In genomic region chr2:120341977-120342376, GRCh38 we compare ENCODE assay signal across 28 cellular contexts. TPM values are rescaled to one million over a fixed set of nuclear protein-coding genes. Genes with fewer than 3 reads are reported as not detected.
DNase-seq lines count a peak whose midpoint lies in the region; ATAC-seq, FAIRE-seq and TF ChIP-seq lines count a peak whose summit lies in the region.
"Had no signal": no experiment of that assay in that cellular context is flagged by ENCODE, and none has a peak within 500 bp of the region (broad histone marks: within the 10 kb centered on the region; RNA-seq: fewer than 3 reads in every experiment).

No MANE protein-coding gene starts in this region.

- H3K18ac ChIP-seq in H1 (ENCODE audit: extremely low read depth, low read length): no peak overlapping the region

- H3K9ac ChIP-seq in H1 (replicated peaks in 1 of 4; ENCODE audit: extremely low read depth in 1 of 4, low read depth in 3 of 4, low read length in 3 of 4): no peak overlapping the region
- H3K9ac ChIP-seq: BLaER1, SK-N-SH had no signal

- no peak overlapping the region for H2BK15ac ChIP-seq in H1 (ENCODE audit: low read length)

- no peak overlapping the region for H3K4me3 ChIP-seq in right atrium auricular region
- no peak overlapping the region for H3K4me3 ChIP-seq in H1 (ENCODE audit: extremely low read depth in 1 of 4, insufficient read depth in 2 of 4, low read depth in 3 of 4, low read length in 4 of 4)
- H3K4me3 ChIP-seq in Caco-2 (ENCODE audit: low read depth, low read length): no peak overlapping the region
- H3K4me3 ChIP-seq: BLaER1 had no signal

- TF ChIP-seq CTCF in right atrium auricular region (IDR thresholded peaks at IDR 0.05) (no peak), H1 (IDR thresholded peaks at IDR 0.05; ENCODE audit: control extremely low read depth in 1 of 3, insufficient read depth in 1 of 3, low read depth in 1 of 3, low read length in 3 of 3) (no peak), Caco-2 (IDR thresholded peaks at IDR 0.05; ENCODE audit: insufficient read depth in 1 of 2, low read depth in 1 of 2, low read length in 1 of 2, severe bottlenecking in 1 of 2, unreplicated experiment in 1 of 2) (no peak)

- H3K9me3 ChIP-seq in right atrium auricular region (no peaks in the 10 kb centered on the region), H1 (ENCODE audit: insufficient read depth in 2 of 2, low read depth in 1 of 2, low read length in 1 of 2) (no peaks in the 10 kb centered on the region), Caco-2 (no peaks in the 10 kb centered on the region)
- H3K9me3 ChIP-seq: BLaER1, SK-N-SH had no signal

- H3K14ac ChIP-seq in H1 (ENCODE audit: insufficient read length): no peak overlapping the region

- POLR2A ChIA-PET in H1 (lab: Charles Lee; ENCODE audit: partially characterized antibody): interaction anchor here (1.5 kb wide), 1 partner anchor 99 kb away, joined by 3 read pairs; no protein-coding TSS in a partner anchor
- POLR2A ChIA-PET in Caco-2 (lab: Charles Lee): no interaction called here

- H4K20me1 ChIP-seq in H1 (replicated peaks in 1 of 2; ENCODE audit: control insufficient read depth in 1 of 2, insufficient read depth in 2 of 2, low read length in 2 of 2): peaks cover 0 to 2% of the 10 kb centered on the region in 2 experiments

- peaks cover 5% of the 10 kb centered on the region for H3K4me1 Mint-ChIP-seq in Caco-2 (ENCODE audit: low read depth, unreplicated experiment)

- ATAC-seq in Right ventricle myocardium inferior (no peak), GM19023 (IDR thresholded peaks at IDR 0.05; ENCODE audit: unreplicated experiment) (no peak)
- ATAC-seq: HepG2 had no signal

- no peak overlapping the region for H3K4ac ChIP-seq in H1 (replicated peaks; ENCODE audit: insufficient read length, low read depth, low read length)

- peak; percentile 25 for DNase-seq in Right ventricle myocardium inferior (ENCODE audit: missing footprints)
- no peak for DNase-seq in right atrium auricular region (ENCODE audit: low spot score)
- DNase-seq in NCI-H526 treated with DMSO at 0.1 percent for 48 hours (lab: John Stamatoyannopoulos, UW): peak; percentile 93
- no peak for DNase-seq in H1 (ENCODE audit: low read depth in 1 of 2, low spot score in 2 of 2)
- DNase-seq in urothelium cell line (ENCODE audit: low spot score): no peak
- DNase-seq in Caco-2: no peak
- no peak for DNase-seq in ACHN
- DNase-seq: 8988T; CD4-positive, alpha-beta memory T cell; DMS79 treated with DMSO at 0.1 percent for 48 hours; GF-D8; Kasumi-1; NCI-H1105; NCI-H1436 treated with DMSO at 0.1 percent for 48 hours; NCI-H1930; NCI-H2107; NCI-H446 treated with DMSO at 0.1 percent for 48 hours; NCI-H69; SK-N-SH; SW 1271 had no signal

- WGBS in H1 (ENCODE audit: extremely low coverage in 1 of 2, insufficient coverage in 1 of 2, insufficient read length in 1 of 2, insufficient replicate concordance in 2 of 2, low coverage in 1 of 2, low lambda C conversion rate in 2 of 2, missing lambda C conversion rate in 1 of 2), 2 experiments: 73% methylated on average over 5 of the region's 7 CpGs; no CpG with 5 or more reads in 1 of the 2 experiments

- no peak overlapping the region for H2BK120ac ChIP-seq in H1 (replicated peaks; ENCODE audit: low read depth, low read length)

- in situ Hi-C loops in ACHN (cut with HindIII; ENCODE audit: low pct_ligation_motif_present, low pct_unique_long_range_greater_than_20kb, low sequenced_read_pairs): no loop called here

- H3K36me3 ChIP-seq in right atrium auricular region (no peaks in the 10 kb centered on the region), H1 (ENCODE audit: control insufficient read depth in 2 of 4, insufficient read depth in 4 of 4, low read length in 3 of 4) (peaks cover 0 to 19% (median 0%) of the 10 kb centered on the region in 4 experiments; a peak in 2 of 8 replicates), Caco-2 (ENCODE audit: control insufficient read depth, insufficient read depth, low read length) (no peaks in the 10 kb centered on the region)
- H3K36me3 ChIP-seq: BLaER1 had no signal

- H4K8ac ChIP-seq in H1 (ENCODE audit: extremely low read depth, insufficient read depth, low read length): no peak overlapping the region

- TF ChIP-seq EP300 in H1 (IDR thresholded peaks at IDR 0.05; ENCODE audit: borderline replicate concordance in 1 of 2, low read depth in 2 of 2, low read length in 2 of 2): no peak

- no peak overlapping the region for H4K91ac ChIP-seq in H1 (replicated peaks; ENCODE audit: insufficient read length, low read length)

- H3K23ac ChIP-seq in H1 (ENCODE audit: insufficient read length): no peak overlapping the region

- H3K27me3 ChIP-seq in right atrium auricular region (peaks cover 0 to 30% of the 10 kb centered on the region in 2 donors), H1 (replicated peaks in 1 of 4; ENCODE audit: control insufficient read depth in 3 of 4, extremely low read depth in 1 of 4, insufficient read depth in 3 of 4, low read length in 3 of 4) (peaks cover 44 to 61% (median 54%) of the 10 kb centered on the region in 4 experiments), Caco-2 (replicated peaks; ENCODE audit: control insufficient read depth, insufficient read depth, low read length) (no peaks in the 10 kb centered on the region; the same call in 1 of the 2 replicates)

- TF ChIP-seq RAD21 in H1 (IDR thresholded peaks at IDR 0.05 in 1 of 2, conservative IDR thresholded peaks at IDR 0.05 in 1 of 2; ENCODE audit: low read depth in 2 of 2, low read length in 2 of 2): no peak

- TF ChIP-seq POLR2A in H1 (IDR thresholded peaks at IDR 0.05; ENCODE audit: control extremely low read depth in 1 of 2, low read depth in 2 of 2, low read length in 2 of 2): no peak

- H2BK12ac ChIP-seq in H1 (ENCODE audit: low read depth, low read length): 0 out of 2 replicates have a peak overlapping the region, but pooled peaks have one; percentile 55

- peaks cover 5% of the 10 kb centered on the region for H3K36me3 Mint-ChIP-seq in Caco-2 (ENCODE audit: insufficient read depth, unreplicated experiment)
- H3K36me3 Mint-ChIP-seq: CD4-positive, alpha-beta memory T cell had no signal

- H3K79me2 ChIP-seq in H1 (ENCODE audit: control insufficient read depth in 1 of 2, insufficient read depth in 2 of 2, low read length in 2 of 2): no peaks in the 10 kb centered on the region

- H3K23me2 ChIP-seq in H1 (ENCODE audit: low read depth, low read length): peaks cover 13% of the 10 kb centered on the region; the same call in 1 of the 2 replicates

- no peak overlapping the region for H2BK20ac ChIP-seq in H1 (ENCODE audit: low read length)

- no peaks in the 10 kb centered on the region for H3K9me3 Mint-ChIP-seq in Caco-2 (ENCODE audit: unreplicated experiment)

- no peak overlapping the region for H2BK5ac ChIP-seq in H1 (ENCODE audit: low read depth, low read length)

- H3K27ac ChIP-seq in right atrium auricular region (no peak overlapping the region), H1 (ENCODE audit: low read depth, low read length) (no peak overlapping the region)
- H3K27ac ChIP-seq: BLaER1 had no signal

- FAIRE-seq in H1 (lab: Jason Lieb, UNC): no peak
- peak; percentile 44 for FAIRE-seq in urothelium cell line (lab: Jason Lieb, UNC)
- FAIRE-seq: GM12892, GM19239, H54, HepG2, RCC 7860 had no signal

- no peak overlapping the region for H3K27ac Mint-ChIP-seq in Caco-2 (ENCODE audit: unreplicated experiment)
- H3K27ac Mint-ChIP-seq: CD4-positive, alpha-beta memory T cell had no signal

- H3K56ac ChIP-seq in H1 (replicated peaks; ENCODE audit: insufficient read length, low read depth, low read length): no peak overlapping the region

- H3K79me1 ChIP-seq in H1 (ENCODE audit: low read depth, low read length): no peaks in the 10 kb centered on the region

- H2AK5ac ChIP-seq in H1 (ENCODE audit: low read depth, low read length): 0 out of 2 replicates have a peak overlapping the region, but pooled peaks have one; percentile 39

- peaks cover 3% of the 10 kb centered on the region for H3K27me3 Mint-ChIP-seq in Caco-2 (ENCODE audit: insufficient read depth, unreplicated experiment)

- no peak overlapping the region for H4K5ac ChIP-seq in H1 (ENCODE audit: insufficient read length, low read depth, low read length)

- CTCF ChIA-PET in H1 (lab: Charles Lee; ENCODE audit: partially characterized antibody): interaction anchor here (0.7 to 9.9 kb wide), 21 partner anchors 9 to 341 kb away, joined by 3 to 118 read pairs (median 5); no protein-coding TSS in a partner anchor
- CTCF ChIA-PET in Caco-2 (lab: Charles Lee): interaction anchor here (0.6 to 3.8 kb wide), 5 partner anchors 96 to 338 kb away, joined by 3 to 33 read pairs (median 5); no protein-coding TSS in a partner anchor

- BruUV-seq in Caco-2 (replicated peaks; lab: Mats Ljungman, UMichigan): no TSS peak

- intact Hi-C loops in Right ventricle myocardium inferior (cut with DNase I) (loop anchor here (5.0 kb wide), 1 partner anchor 225 kb away; no protein-coding TSS in a partner anchor), Caco-2 (cut with micrococcal nuclease; ENCODE audit: unreplicated experiment) (loop anchor here (2.0 to 5.0 kb wide), 2 partner anchors 179 to 210 kb away; no protein-coding TSS in a partner anchor)

- H3K4me3 Mint-ChIP-seq in Caco-2 (ENCODE audit: unreplicated experiment): no peak overlapping the region

- H2AFZ ChIP-seq in H1 (ENCODE audit: low read length): no peak overlapping the region

- no peak overlapping the region for H3K4me2 ChIP-seq in H1 (ENCODE audit: insufficient read depth in 1 of 2, low read depth in 2 of 2, low read length in 2 of 2)
- H3K4me2 ChIP-seq: BLaER1, SK-N-SH had no signal

- H3K4me1 ChIP-seq in right atrium auricular region: peaks cover 0 to 32% of the 10 kb centered on the region in 2 donors
- H3K4me1 ChIP-seq in H1 (replicated peaks in 1 of 4; ENCODE audit: control insufficient read depth in 3 of 4, insufficient read depth in 4 of 4, low read length in 3 of 4): peaks cover 0 to 18% (median 6%) of the 10 kb centered on the region in 4 experiments; a peak in 4 of 7 replicates
- H3K4me1 ChIP-seq in Caco-2: peaks cover 8% of the 10 kb centered on the region; the same call in 1 of the 2 replicates

TF ChIP-seq in H1, 55 proteins besides CTCF, POLR2A, EP300 and RAD21 (continues in another document):
- no peak for TF ChIP-seq CBX8 (IDR thresholded peaks at IDR 0.05; ENCODE audit: borderline replicate concordance, low read depth, low read length)
- TF ChIP-seq SUZ12 (IDR thresholded peaks at IDR 0.05; ENCODE audit: low read length): no peak
- TF ChIP-seq TCF12 (IDR thresholded peaks at IDR 0.05; ENCODE audit: low read depth, low read length): no peak

RNA-seq across cellular contexts. Expression of gene INHBB, which starts 4.0 kb away (rescaled TPM):
- total RNA-seq in Right ventricle myocardium inferior (7.1 TPM), right atrium auricular region (1 to 10 TPM in 1 of 2 donors, under 1 TPM in 1; 0.74 to 5.9 TPM), Caco-2 (2022) (28.6 and 28.9 TPM in 2 replicates)
- total RNA-seq in H1 (2021; fragmentation: NEBNext Ultra II Directional; extraction: Animal tissue kit (Norgen Biotek cat#: 25700)): 0.23 and 0.30 TPM in 2 replicates
- polyA plus RNA-seq in H1 (2011; rRNA removed): 0.24 and 0.32 TPM in 2 replicates
- 0.25 TPM for polyA plus RNA-seq in H1 (2011; cell fraction: cytosol; rRNA removed)
- polyA plus RNA-seq in H1 (2011; cell fraction: nucleus; rRNA removed): 0.44 TPM
- polyA plus RNA-seq in H1 (2012, experiment 1 of 2): 0.27 to 0.51 TPM (median 0.42 TPM) in 4 replicates
- polyA plus RNA-seq in H1 (2012, experiment 2 of 2): 0.31 TPM
- 0.10 TPM for polyA plus RNA-seq in H1 (2013, experiment 1 of 2)
- 0.15 TPM for polyA plus RNA-seq in H1 (2013, experiment 2 of 2)
- polyA minus RNA-seq in H1 (2011; rRNA and poly(A)+ RNA removed): 0.19 and 0.46 TPM in 2 replicates
- 0.44 TPM for polyA minus RNA-seq in H1 (2011; cell fraction: cytosol; rRNA and poly(A)+ RNA removed)
- polyA minus RNA-seq in H1 (2011; cell fraction: nucleus; rRNA and poly(A)+ RNA removed): 0.50 TPM
- total RNA-seq: CD4-positive, alpha-beta memory T cell; HT-29 had no signal
- polyA plus RNA-seq: CD4-positive, alpha-beta memory T cell had no signal

Comparison
In these comparisons a context has a peak if more than half of its experiments do, and no peak if none do; other contexts are left out.
1. DNase-seq: peak in Right ventricle myocardium inferior (single experiment) and NCI-H526 treated with DMSO at 0.1 percent for 48 hours (single experiment); none in right atrium auricular region (single experiment), H1 (0 of 2), urothelium cell line (single experiment), Caco-2 (0 of 2) and ACHN (single experiment).